ENCODE assay signal across 24 cellular contexts in genomic region chr1:147561473-147561840, GRCh38.
"Had no signal": no experiment of that assay in that cellular context is flagged by ENCODE, and none has a peak within 500 bp of the region (broad histone marks: within the 10 kb centered on the region; RNA-seq: fewer than 3 reads in every experiment).

No MANE protein-coding gene starts in this region.

- H3K4me3 ChIP-seq: coronary artery, dorsolateral prefrontal cortex, esophagus muscularis mucosa, gastroesophageal sphincter, heart left ventricle, hepatocyte, left lung, lower lobe of right lung, mucosa of descending colon had no signal

- H2AFZ ChIP-seq: hepatocyte had no signal

- H3K27me3 ChIP-seq: dorsolateral prefrontal cortex, esophagus muscularis mucosa, gastroesophageal sphincter, heart left ventricle, hepatocyte, left lung had no signal

- H3K27ac ChIP-seq: coronary artery, dorsolateral prefrontal cortex, esophagus muscularis mucosa, foreskin keratinocyte, gastroesophageal sphincter, heart left ventricle, hepatocyte, left lung, lower lobe of right lung had no signal

- DNase-seq: dermis blood vessel endothelial cell; dorsolateral prefrontal cortex; effector CD4-positive, alpha-beta T cell; effector memory CD4-positive, alpha-beta T cell; heart left ventricle; hypothalamus; immature natural killer cell; islet precursor cell; kidney; left cardiac atrium; left lung; left ventricle myocardium superior; lower lobe of right lung; mesenchymal stem cell; mucosa of descending colon; naive B cell had no signal

- FAIRE-seq: colon, endothelial cell of umbilical vein, frontal cortex, kidney had no signal

- H3K9me3 ChIP-seq: esophagus muscularis mucosa, gastroesophageal sphincter, heart left ventricle, left lung, lower lobe of right lung, mucosa of descending colon had no signal

- ATAC-seq: gastroesophageal sphincter, heart left ventricle, left cardiac atrium, left lung, left ventricle myocardium superior, lower lobe of right lung, mucosa of descending colon had no signal

- H3K4me2 ChIP-seq: hepatocyte had no signal

- H3K4me1 ChIP-seq: foreskin keratinocyte, left lung, lower lobe of right lung had no signal

- H3K36me3 ChIP-seq: esophagus muscularis mucosa, gastroesophageal sphincter, heart left ventricle, left lung, lower lobe of right lung had no signal
